30 cellular contexts compared by ENCODE assay signal in the genomic region with DNA sequence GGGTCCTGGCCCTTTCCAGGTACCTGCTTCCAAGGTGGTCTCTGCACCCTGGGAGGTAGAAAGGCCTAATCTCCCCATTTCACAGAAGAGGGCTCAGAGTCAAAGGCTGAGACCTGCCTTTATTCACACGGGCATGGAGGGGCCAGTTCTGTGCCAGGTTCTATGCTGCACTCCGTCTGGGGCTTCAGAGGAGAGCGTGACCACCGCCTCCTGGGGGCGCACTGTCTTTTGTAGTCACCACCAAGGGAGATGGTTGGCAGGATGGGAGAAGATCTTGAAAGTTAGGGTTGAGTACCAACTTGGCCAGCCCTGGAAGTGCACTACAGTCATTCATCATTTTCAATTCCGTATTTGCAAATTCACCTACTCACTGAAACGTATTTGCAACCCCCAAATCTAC. TPM values are rescaled to one million over a fixed set of nuclear protein-coding genes. Genes with fewer than 3 reads are reported as not detected.
DNase-seq lines count a peak whose midpoint lies in the region; ATAC-seq, FAIRE-seq and TF ChIP-seq lines count a peak whose summit lies in the region.
"Had no signal": no experiment of that assay in that cellular context is flagged by ENCODE, and none has a peak within 500 bp of the region (broad histone marks: within the 10 kb centered on the region; RNA-seq: fewer than 3 reads in every experiment).

No MANE protein-coding gene starts in this region.

- no peak overlapping the region for H3K27ac Mint-ChIP-seq in natural killer cell treated with Interleukin-12 subunit alpha and Interleukin-12 subunit beta and Interleukin-15 and Interleukin-18, amount 100 ng/mL, for 72 hours
- H3K27ac Mint-ChIP-seq in natural killer cell = no peak overlapping the region
- H3K27ac Mint-ChIP-seq in CD8-positive, alpha-beta T cell = no peak overlapping the region
- H3K27ac Mint-ChIP-seq in Caco-2 (ENCODE audit: unreplicated experiment) = no peak overlapping the region
- H3K27ac Mint-ChIP-seq: activated T-cell treated with anti-CD3 and anti-CD28 coated beads, Interleukin-2, amount 50 U/mL, for 24 hours; brain; stimulated activated naive B cell treated with anti-CD40 and anti-IgM and Interleukin-4, amounts not matched to agents 10 μg/mL and 1 μg/mL and 100 μg/mL, for 72 hours had no signal

- H3K9me3 ChIP-seq in kidney (ENCODE audit: control insufficient read depth in 1 of 2, low read length in 2 of 2) (peaks cover 0 to under 1% of the 10 kb centered on the region in 2 donors), Caco-2 (no peaks in the 10 kb centered on the region)
- H3K9me3 ChIP-seq in CD8-positive, alpha-beta T cell (ENCODE audit: low read length) = no peaks in the 10 kb centered on the region
- H3K9me3 ChIP-seq: BLaER1 treated with 17β-estradiol and CSF1 and Interleukin-3, amounts not matched to agents 10 nM and 100 nM; suprapubic skin; uterus had no signal

- POLR2A ChIA-PET in CD8-positive, alpha-beta T cell (lab: Charles Lee) = no interaction called here
- POLR2A ChIA-PET in Caco-2 (lab: Charles Lee) = no interaction called here

- H3K4me3 ChIP-seq in kidney (ENCODE audit: low read length in 2 of 2) (no peak overlapping the region), Caco-2 (ENCODE audit: low read depth, low read length) (no peak overlapping the region)
- H3K4me3 ChIP-seq in CD8-positive, alpha-beta T cell (ENCODE audit: low read depth, low read length) = no peak overlapping the region
- H3K4me3 ChIP-seq: BLaER1 treated with 17β-estradiol and CSF1 and Interleukin-3, amounts not matched to agents 10 nM and 100 nM; heart right ventricle; suprapubic skin; uterus had no signal

- no peak overlapping the region for H3K9ac ChIP-seq in kidney (ENCODE audit: low read length in 2 of 2)
- H3K9ac ChIP-seq: BLaER1 treated with 17β-estradiol and CSF1 and Interleukin-3, amounts not matched to agents 10 nM and 100 nM; KMS-11 had no signal

- no TSS peak for BruUV-seq in Caco-2 (replicated peaks; lab: Mats Ljungman, UMichigan)

- no peaks in the 10 kb centered on the region for H3K27me3 Mint-ChIP-seq in natural killer cell treated with Interleukin-12 subunit alpha and Interleukin-12 subunit beta and Interleukin-15 and Interleukin-18, amount 100 ng/mL, for 72 hours
- H3K27me3 Mint-ChIP-seq in natural killer cell (ENCODE audit: low read depth in 2 of 2) (peaks cover 0 to 2% of the 10 kb centered on the region in 2 donors), Caco-2 (ENCODE audit: insufficient read depth, unreplicated experiment) (no peaks in the 10 kb centered on the region)
- no peaks in the 10 kb centered on the region for H3K27me3 Mint-ChIP-seq in CD8-positive, alpha-beta T cell (ENCODE audit: low read depth)
- H3K27me3 Mint-ChIP-seq: activated T-cell treated with anti-CD3 and anti-CD28 coated beads, Interleukin-2, amount 50 U/mL, for 24 hours; stimulated activated naive B cell treated with anti-CD40 and anti-IgM and Interleukin-4, amounts not matched to agents 10 μg/mL and 1 μg/mL and 100 μg/mL, for 72 hours had no signal

- H3K4me3 Mint-ChIP-seq in natural killer cell treated with Interleukin-12 subunit alpha and Interleukin-12 subunit beta and Interleukin-15 and Interleukin-18, amount 100 ng/mL, for 72 hours = no peak overlapping the region
- H3K4me3 Mint-ChIP-seq in natural killer cell = no peak overlapping the region
- H3K4me3 Mint-ChIP-seq in CD8-positive, alpha-beta T cell = no peak overlapping the region
- no peak overlapping the region for H3K4me3 Mint-ChIP-seq in Caco-2 (ENCODE audit: unreplicated experiment)
- H3K4me3 Mint-ChIP-seq: activated T-cell treated with anti-CD3 and anti-CD28 coated beads, Interleukin-2, amount 50 U/mL, for 24 hours; brain; stimulated activated naive B cell treated with anti-CD40 and anti-IgM and Interleukin-4, amounts not matched to agents 10 μg/mL and 1 μg/mL and 100 μg/mL, for 72 hours had no signal

- DNase-seq in natural killer cell treated with Interleukin-12 subunit alpha and Interleukin-12 subunit beta and Interleukin-15 and Interleukin-18, amount 100 ng/mL, for 72 hours (ENCODE audit: low spot score) = no peak
- no peak for DNase-seq in natural killer cell
- peak; percentile 25 for DNase-seq in RPMI8226
- DNase-seq in kidney = peak; percentile 39
- DNase-seq in CD8-positive, alpha-beta T cell = no peak
- DNase-seq in NCI-H2196 treated with DMSO at 0.1 percent for 48 hours (lab: John Stamatoyannopoulos, UW; ENCODE audit: unreplicated experiment) = no peak
- no peak for DNase-seq in Caco-2
- DNase-seq: activated CD4-positive, CD25-positive, alpha-beta regulatory T cell; activated CD8-positive, alpha-beta memory T cell treated with anti-CD3 and anti-CD28 coated beads for 24 hours; activated gamma-delta T cell treated with Interleukin-2 at 50 U/mL for 16 hours; activated T-cell treated with anti-CD3 and anti-CD28 coated beads, Interleukin-2, amount 50 U/mL, for 24 hours; Calu3; effector CD4-positive, alpha-beta T cell; foreskin fibroblast; heart right ventricle; mesenchymal stem cell; NCI-H1694; NCI-H526 treated with DMSO at 0.1 percent for 48 hours; stimulated activated naive B cell treated with anti-CD40 and anti-IgM and Interleukin-4, amounts not matched to agents 10 μg/mL and 1 μg/mL and 100 μg/mL, for 72 hours; T1000; uterus had no signal

- no peak for FAIRE-seq in kidney (lab: Jason Lieb, UNC)

- TF ChIP-seq CTCF in natural killer cell (IDR thresholded peaks at IDR 0.05) (no peak), kidney (IDR thresholded peaks at IDR 0.05; ENCODE audit: borderline replicate concordance, extremely low read depth, insufficient read depth) (no peak), Caco-2 (IDR thresholded peaks at IDR 0.05; ENCODE audit: insufficient read depth in 1 of 2, low read depth in 1 of 2, low read length in 1 of 2, severe bottlenecking in 1 of 2, unreplicated experiment in 1 of 2) (no peak)
- no peak for TF ChIP-seq CTCF in CD8-positive, alpha-beta T cell (IDR thresholded peaks at IDR 0.05)

- CTCF ChIA-PET in CD8-positive, alpha-beta T cell (lab: Charles Lee) = no interaction called here
- CTCF ChIA-PET in Caco-2 (lab: Charles Lee) = interaction anchor here (1.1 kb wide), 1 partner anchor 42 kb away, joined by 3 read pairs; no protein-coding TSS in a partner anchor

- no peaks in the 10 kb centered on the region for H3K9me3 Mint-ChIP-seq in natural killer cell treated with Interleukin-12 subunit alpha and Interleukin-12 subunit beta and Interleukin-15 and Interleukin-18, amount 100 ng/mL, for 72 hours
- no peaks in the 10 kb centered on the region for H3K9me3 Mint-ChIP-seq in natural killer cell
- peaks cover under 1% of the 10 kb centered on the region for H3K9me3 Mint-ChIP-seq in CD8-positive, alpha-beta T cell
- H3K9me3 Mint-ChIP-seq in Caco-2 (ENCODE audit: unreplicated experiment) = peaks cover 2% of the 10 kb centered on the region
- H3K9me3 Mint-ChIP-seq: stimulated activated naive B cell treated with anti-CD40 and anti-IgM and Interleukin-4, amounts not matched to agents 10 μg/mL and 1 μg/mL and 100 μg/mL, for 72 hours had no signal

- H3K27me3 ChIP-seq in CD8-positive, alpha-beta T cell (ENCODE audit: insufficient read depth, low read length) = no peaks in the 10 kb centered on the region
- no peaks in the 10 kb centered on the region for H3K27me3 ChIP-seq in Caco-2 (replicated peaks; ENCODE audit: control insufficient read depth, insufficient read depth, low read length)
- H3K27me3 ChIP-seq: BLaER1 treated with 17β-estradiol and CSF1 and Interleukin-3, amounts not matched to agents 10 nM and 100 nM; heart right ventricle; suprapubic skin; uterus had no signal

- peaks cover 0 to 2% of the 10 kb centered on the region in 2 donors for H3K4me1 Mint-ChIP-seq in natural killer cell treated with Interleukin-12 subunit alpha and Interleukin-12 subunit beta and Interleukin-15 and Interleukin-18, amount 100 ng/mL, for 72 hours (ENCODE audit: low read depth in 2 of 2)
- no peaks in the 10 kb centered on the region for H3K4me1 Mint-ChIP-seq in natural killer cell
- H3K4me1 Mint-ChIP-seq in CD8-positive, alpha-beta T cell (ENCODE audit: low read depth) = no peaks in the 10 kb centered on the region
- no peaks in the 10 kb centered on the region for H3K4me1 Mint-ChIP-seq in Caco-2 (ENCODE audit: low read depth, unreplicated experiment)
- H3K4me1 Mint-ChIP-seq: stimulated activated naive B cell treated with anti-CD40 and anti-IgM and Interleukin-4, amounts not matched to agents 10 μg/mL and 1 μg/mL and 100 μg/mL, for 72 hours had no signal

- peak; percentile 13 to 40 for ATAC-seq in natural killer cell treated with Interleukin-12 subunit alpha and Interleukin-12 subunit beta and Interleukin-15 and Interleukin-18, amount 100 ng/mL, for 72 hours
- ATAC-seq in natural killer cell = no peak
- no peak for ATAC-seq in CD8-positive, alpha-beta T cell
- ATAC-seq in GM18511 (IDR thresholded peaks at IDR 0.05; ENCODE audit: unreplicated experiment) = no peak
- ATAC-seq: heart right ventricle; stimulated activated naive B cell treated with anti-CD40 and anti-IgM and Interleukin-4, amounts not matched to agents 10 μg/mL and 1 μg/mL and 100 μg/mL, for 72 hours had no signal

- H3K36me3 Mint-ChIP-seq in natural killer cell treated with Interleukin-12 subunit alpha and Interleukin-12 subunit beta and Interleukin-15 and Interleukin-18, amount 100 ng/mL, for 72 hours = no peaks in the 10 kb centered on the region
- no peaks in the 10 kb centered on the region for H3K36me3 Mint-ChIP-seq in natural killer cell
- H3K36me3 Mint-ChIP-seq in CD8-positive, alpha-beta T cell = peaks cover 30% of the 10 kb centered on the region
- peaks cover 21% of the 10 kb centered on the region for H3K36me3 Mint-ChIP-seq in Caco-2 (ENCODE audit: insufficient read depth, unreplicated experiment)

- intact Hi-C loops in natural killer cell (cut with micrococcal nuclease) (no loop called here), kidney (cut with DNase I) (no loop called here), Caco-2 (cut with micrococcal nuclease; ENCODE audit: unreplicated experiment) (loop anchor here (5.0 kb wide), 1 partner anchor 42 kb away; no protein-coding TSS in a partner anchor)
- intact Hi-C loops in CD8-positive, alpha-beta T cell (cut with DNase I, micrococcal nuclease) = no loop called here

- H3K4me1 ChIP-seq in kidney (ENCODE audit: control insufficient read depth in 1 of 2, insufficient read depth in 1 of 2, low read depth in 1 of 2, low read length in 2 of 2) = no peaks in the 10 kb centered on the region
- no peaks in the 10 kb centered on the region for H3K4me1 ChIP-seq in CD8-positive, alpha-beta T cell (ENCODE audit: insufficient read depth, low read length)
- H3K4me1 ChIP-seq in Caco-2 = no peaks in the 10 kb centered on the region
- H3K4me1 ChIP-seq: BLaER1 treated with 17β-estradiol and CSF1 and Interleukin-3, amounts not matched to agents 10 nM and 100 nM; heart right ventricle; suprapubic skin; uterus had no signal

- no peak overlapping the region for H3K27ac ChIP-seq in kidney (ENCODE audit: low read depth in 2 of 2, low read length in 2 of 2)
- H3K27ac ChIP-seq in CD8-positive, alpha-beta T cell (ENCODE audit: low read depth, low read length) = no peak overlapping the region
- H3K27ac ChIP-seq: BLaER1 treated with 17β-estradiol and CSF1 and Interleukin-3, amounts not matched to agents 10 nM and 100 nM; heart right ventricle; KMS-11; suprapubic skin; uterus had no signal

- H3K36me3 ChIP-seq in kidney (ENCODE audit: control insufficient read depth in 1 of 2, insufficient read depth in 2 of 2, low read length in 2 of 2) (peaks cover 0 to 5% of the 10 kb centered on the region in 2 donors), Caco-2 (ENCODE audit: control insufficient read depth, insufficient read depth, low read length) (no peaks in the 10 kb centered on the region; the same call in 1 of the 2 replicates)
- peaks cover 6% of the 10 kb centered on the region for H3K36me3 ChIP-seq in CD8-positive, alpha-beta T cell (ENCODE audit: insufficient read depth, low read length)
- H3K36me3 ChIP-seq: uterus had no signal

RNA-seq across cellular contexts. Expression of a gene that starts 23.7 kb away (rescaled TPM):
- total RNA-seq in natural killer cell treated with Interleukin-12 subunit alpha and Interleukin-12 subunit beta and Interleukin-15 and Interleukin-18, amount 100 ng/mL, for 72 hours = under 1 TPM in 1 of 2 donors, not detected in 1; 0.39 TPM
- under 1 TPM in 2 of 3 donors, not detected in 1; 0.09 to 0.15 TPM for total RNA-seq in natural killer cell
- not detected for total RNA-seq in kidney
- polyA plus RNA-seq in kidney (ENCODE audit: insufficient read depth, low read depth, low replicate concordance) = not detected
- not detected for total RNA-seq in CD8-positive, alpha-beta T cell
- total RNA-seq in Caco-2 (2022) = 0.32 and 0.34 TPM in 2 replicates
- total RNA-seq: Calu3, epithelial cell of proximal tubule, heart right ventricle, osteocyte, renal cortical epithelial cell, suprapubic skin, uterus had no signal
- polyA plus RNA-seq: AG04450 had no signal

RNA-seq across cellular contexts. Expression of a gene that starts 52.9 kb away (rescaled TPM):
- 100 to 1,000 TPM in 1 of 2 donors, 10 to 100 TPM in 1; 58.8 to 103 TPM for total RNA-seq in natural killer cell treated with Interleukin-12 subunit alpha and Interleukin-12 subunit beta and Interleukin-15 and Interleukin-18, amount 100 ng/mL, for 72 hours
- 10 to 100 TPM; 40.7 to 49.0 (median 47.1) TPM for total RNA-seq in natural killer cell
- 26.4 TPM for total RNA-seq in kidney
- 13.0 TPM for polyA plus RNA-seq in kidney (ENCODE audit: insufficient read depth, low read depth, low replicate concordance)
- total RNA-seq in CD8-positive, alpha-beta T cell = 10 to 100 TPM; 59.1 to 59.9 TPM
- total RNA-seq in Caco-2 (2022) = 59.1 and 68.4 TPM in 2 replicates

Comparison
In these comparisons a context has a peak if more than half of its experiments do, and no peak if none do; other contexts are left out.
1. ATAC-seq: peak in natural killer cell treated with Interleukin-12 subunit alpha and Interleukin-12 subunit beta and Interleukin-15 and Interleukin-18, amount 100 ng/mL, for 72 hours (2 of 2); none in natural killer cell (0 of 3), CD8-positive, alpha-beta T cell (single experiment) and GM18511 (single experiment).
2. DNase-seq: peak in RPMI8226 (single experiment) and kidney (single experiment); none in natural killer cell treated with Interleukin-12 subunit alpha and Interleukin-12 subunit beta and Interleukin-15 and Interleukin-18, amount 100 ng/mL, for 72 hours (single experiment), natural killer cell (single experiment), CD8-positive, alpha-beta T cell (0 of 7), NCI-H2196 treated with DMSO at 0.1 percent for 48 hours (single experiment) and Caco-2 (0 of 2).